Comparison of ENCODE assay signal across 29 cellular contexts in genomic region chr16:27945233-27945975, GRCh38.
DNase-seq lines count a peak whose midpoint lies in the region; ATAC-seq and TF ChIP-seq lines count a peak whose summit lies in the region.
"Had no signal": no experiment of that assay in that cellular context is flagged by ENCODE, and none has a peak within 500 bp of the region (broad histone marks: within the 10 kb centered on the region; RNA-seq: fewer than 3 reads in every experiment).

No MANE protein-coding gene starts in this region.

- DNase-seq in activated naive CD8-positive, alpha-beta T cell treated with anti-CD3 and anti-CD28 coated beads, Interleukin-2, amount 50 U/mL, for 24 hours: no peak
- no peak for DNase-seq in activated naive CD8-positive, alpha-beta T cell treated with anti-CD3 and anti-CD28 coated beads for 36 hours
- DNase-seq in SJCRH30: peak; percentile 11 to 24
- peak; percentile 41 for DNase-seq in islet precursor cell
- DNase-seq in stomach: peak; percentile 9
- no peak for DNase-seq in NCI-H2227 (lab: John Stamatoyannopoulos, UW; ENCODE audit: unreplicated experiment)
- DNase-seq in SIG-M5 treated with dmso at 0.1 percent for 504 hours (lab: John Stamatoyannopoulos, UW; ENCODE audit: unreplicated experiment): no peak
- DNase-seq in amygdala (lab: John Stamatoyannopoulos, UW): no peak
- DNase-seq: 8988T; activated CD4-positive, alpha-beta T cell treated with anti-CD3 and anti-CD28 coated beads, Interleukin-2, amount 50 U/mL, for 48 hours; activated CD8-positive, alpha-beta memory T cell treated with anti-CD3 and anti-CD28 coated beads, Interleukin-2, amount 50 U/mL, for 48 hours; activated naive CD8-positive, alpha-beta T cell treated with anti-CD3 and anti-CD28 coated beads, Interleukin-2, amount 10 ng/mL, durations not matched to agents 7 days and 5 days; body of pancreas; CD4-positive, alpha-beta T cell; DMS53; effector CD8-positive, alpha-beta T cell; foreskin fibroblast; GDM1; GM23248; Karpas-422; left ventricle myocardium superior; NCI-H1436 treated with DMSO at 0.1 percent for 48 hours; NCI-H226; SW 1271; T1000 had no signal

- H3K9me3 ChIP-seq in SJCRH30 (replicated peaks): no peaks in the 10 kb centered on the region
- no peaks in the 10 kb centered on the region for H3K9me3 ChIP-seq in stomach
- H3K9me3 ChIP-seq: body of pancreas had no signal

- ATAC-seq in activated naive CD8-positive, alpha-beta T cell treated with anti-CD3 and anti-CD28 coated beads, Interleukin-2, amount 50 U/mL, for 24 hours: peak; percentile 10
- ATAC-seq: activated T-helper 17 cell treated with anti-CD3 and anti-CD28 coated beads, Interleukin-2, amount 50 U/mL, for 72 hours; body of pancreas; left ventricle myocardium superior had no signal

- H3K4me3 ChIP-seq in SJCRH30 (no peak overlapping the region), stomach (no peak overlapping the region)
- H3K4me3 ChIP-seq: body of pancreas, GM23248 had no signal

- WGBS in stomach, 5 donors: 21 to 34% (median 29%) methylated on average over 15 of the region's 15 CpGs

- no peak for TF ChIP-seq POLR2A in stomach (IDR thresholded peaks at IDR 0.05)

- no peak for TF ChIP-seq EP300 in stomach (IDR thresholded peaks at IDR 0.05)

- H3K36me3 ChIP-seq in SJCRH30: no peaks in the 10 kb centered on the region
- H3K36me3 ChIP-seq in stomach: no peaks in the 10 kb centered on the region

- intact Hi-C loops in stomach (cut with DNase I; ENCODE audit: low total_unique reads): no loop called here

- H3K27ac ChIP-seq in SJCRH30: no peak overlapping the region
- no peak overlapping the region for H3K27ac ChIP-seq in stomach
- H3K27ac ChIP-seq: body of pancreas, GM23248 had no signal

- no peak overlapping the region for H3K27ac Mint-ChIP-seq in activated naive CD8-positive, alpha-beta T cell treated with anti-CD3 and anti-CD28 coated beads, Interleukin-2, amount 50 U/mL, for 24 hours
- H3K27ac Mint-ChIP-seq in activated naive CD8-positive, alpha-beta T cell treated with anti-CD3 and anti-CD28 coated beads for 36 hours: no peak overlapping the region
- H3K27ac Mint-ChIP-seq: activated naive CD8-positive, alpha-beta T cell treated with anti-CD3 and anti-CD28 coated beads, Interleukin-2, amount 10 ng/mL, durations not matched to agents 7 days and 5 days; activated T-helper 17 cell treated with anti-CD3 and anti-CD28 coated beads, Interleukin-2, amount 50 U/mL, for 72 hours; CD4-positive, alpha-beta T cell; progenitor cell of endocrine pancreas; type B pancreatic cell had no signal

- no peak for TF ChIP-seq CTCF in stomach (IDR thresholded peaks at IDR 0.05)

- no peaks in the 10 kb centered on the region for H3K9me3 Mint-ChIP-seq in activated naive CD8-positive, alpha-beta T cell treated with anti-CD3 and anti-CD28 coated beads, Interleukin-2, amount 50 U/mL, for 24 hours
- no peaks in the 10 kb centered on the region for H3K9me3 Mint-ChIP-seq in activated naive CD8-positive, alpha-beta T cell treated with anti-CD3 and anti-CD28 coated beads for 36 hours
- H3K9me3 Mint-ChIP-seq: activated T-helper 17 cell treated with anti-CD3 and anti-CD28 coated beads, Interleukin-2, amount 50 U/mL, for 72 hours; CD4-positive, alpha-beta T cell; neural crest cell; type B pancreatic cell had no signal

- H3K4me1 ChIP-seq in SJCRH30 (no peaks in the 10 kb centered on the region), stomach (no peaks in the 10 kb centered on the region)
- H3K4me1 ChIP-seq: body of pancreas had no signal

- H3K27me3 Mint-ChIP-seq in activated naive CD8-positive, alpha-beta T cell treated with anti-CD3 and anti-CD28 coated beads, Interleukin-2, amount 50 U/mL, for 24 hours: peaks cover 11% of the 10 kb centered on the region
- H3K27me3 Mint-ChIP-seq in activated naive CD8-positive, alpha-beta T cell treated with anti-CD3 and anti-CD28 coated beads for 36 hours: peaks cover 8% of the 10 kb centered on the region

- H3K4me3 Mint-ChIP-seq in activated naive CD8-positive, alpha-beta T cell treated with anti-CD3 and anti-CD28 coated beads, Interleukin-2, amount 50 U/mL, for 24 hours: no peak overlapping the region
- no peak overlapping the region for H3K4me3 Mint-ChIP-seq in activated naive CD8-positive, alpha-beta T cell treated with anti-CD3 and anti-CD28 coated beads for 36 hours
- H3K4me3 Mint-ChIP-seq: activated naive CD8-positive, alpha-beta T cell treated with anti-CD3 and anti-CD28 coated beads, Interleukin-2, amount 10 ng/mL, durations not matched to agents 7 days and 5 days; activated T-helper 17 cell treated with anti-CD3 and anti-CD28 coated beads, Interleukin-2, amount 50 U/mL, for 72 hours; CD4-positive, alpha-beta T cell; neural crest cell; type B pancreatic cell had no signal

- H3K36me3 Mint-ChIP-seq in activated naive CD8-positive, alpha-beta T cell treated with anti-CD3 and anti-CD28 coated beads, Interleukin-2, amount 50 U/mL, for 24 hours (ENCODE audit: low read depth): no peaks in the 10 kb centered on the region
- no peaks in the 10 kb centered on the region for H3K36me3 Mint-ChIP-seq in activated naive CD8-positive, alpha-beta T cell treated with anti-CD3 and anti-CD28 coated beads for 36 hours
- H3K36me3 Mint-ChIP-seq: activated naive CD8-positive, alpha-beta T cell treated with anti-CD3 and anti-CD28 coated beads, Interleukin-2, amount 10 ng/mL, durations not matched to agents 7 days and 5 days; type B pancreatic cell had no signal

- no peaks in the 10 kb centered on the region for H3K27me3 ChIP-seq in SJCRH30
- peaks cover 0 to 33% (median 0%) of the 10 kb centered on the region in 3 donors for H3K27me3 ChIP-seq in stomach
- H3K27me3 ChIP-seq: body of pancreas had no signal

- no peaks in the 10 kb centered on the region for H3K4me1 Mint-ChIP-seq in activated naive CD8-positive, alpha-beta T cell treated with anti-CD3 and anti-CD28 coated beads, Interleukin-2, amount 50 U/mL, for 24 hours
- H3K4me1 Mint-ChIP-seq in activated naive CD8-positive, alpha-beta T cell treated with anti-CD3 and anti-CD28 coated beads for 36 hours: no peaks in the 10 kb centered on the region
- H3K4me1 Mint-ChIP-seq: activated naive CD8-positive, alpha-beta T cell treated with anti-CD3 and anti-CD28 coated beads, Interleukin-2, amount 10 ng/mL, durations not matched to agents 7 days and 5 days; activated T-helper 17 cell treated with anti-CD3 and anti-CD28 coated beads, Interleukin-2, amount 50 U/mL, for 72 hours; neural crest cell had no signal

Comparison
In these comparisons a context has a peak if more than half of its experiments do, and no peak if none do; other contexts are left out.
1. DNase-seq: peak in SJCRH30 (2 of 2), islet precursor cell (single experiment) and stomach (single experiment); none in activated naive CD8-positive, alpha-beta T cell treated with anti-CD3 and anti-CD28 coated beads, Interleukin-2, amount 50 U/mL, for 24 hours (single experiment), activated naive CD8-positive, alpha-beta T cell treated with anti-CD3 and anti-CD28 coated beads for 36 hours (single experiment), NCI-H2227 (single experiment), SIG-M5 treated with dmso at 0.1 percent for 504 hours (single experiment) and amygdala (0 of 56).